ENCODE assay signal across 12 cellular contexts in genomic region chr6:155832596-155832995, GRCh38.
A peak's percentile ranks its signal among the peaks of the same experiment; 100 is the strongest.
DNase-seq lines count a peak whose midpoint lies in the region; ATAC-seq, FAIRE-seq and TF ChIP-seq lines count a peak whose summit lies in the region.
"Had no signal": no experiment of that assay in that cellular context is flagged by ENCODE, and none has a peak within 500 bp of the region (broad histone marks: within the 10 kb centered on the region; RNA-seq: fewer than 3 reads in every experiment).

No MANE protein-coding gene starts in this region.

- CTCF ChIA-PET in IMR-90 (lab: Yijun Ruan, JAX) (interaction anchor here (1.1 kb wide), 1 partner anchor 122 kb away, joined by 3 read pairs; no protein-coding TSS in a partner anchor), K562 (lab: Yijun Ruan, JAX; ENCODE audit: low intra/inter-chr PET ratio) (no interaction called here)

- H3K79me1 ChIP-seq in IMR-90 (ENCODE audit: low read depth in 1 of 2, low read length in 2 of 2): no peaks in the 10 kb centered on the region

- ATAC-seq in IMR-90 (ENCODE audit: low read depth) (peak; percentile 99), K562 (no peak)

- peak; percentile 3 for DNase-seq in DMS79 (lab: John Stamatoyannopoulos, UW)
- peak; percentile 90 for DNase-seq in IMR-90
- DNase-seq in K562 (ENCODE audit: extremely low read depth in 1 of 4, low spot score in 3 of 4): no peak
- peak; percentile 76 for DNase-seq in iris pigment epithelial cell (ENCODE audit: low read depth)
- no peak for DNase-seq in activated naive CD8-positive, alpha-beta T cell treated with anti-CD3 and anti-CD28 coated beads for 36 hours
- no peak for DNase-seq in activated effector memory CD4-positive, alpha-beta T cell treated with Interleukin-2 at 50 U/mL for 16 hours
- no peak for DNase-seq in activated CD8-positive, alpha-beta memory T cell treated with anti-CD3 and anti-CD28 coated beads for 24 hours
- no peak for DNase-seq in osteocyte (ENCODE audit: extremely low spot score, unreplicated experiment)
- DNase-seq: activated effector memory CD4-positive, alpha-beta T cell treated with anti-CD3 and anti-CD28 coated beads, Interleukin-2, amount 50 U/mL, for 16 hours; colonic mucosa; hypothalamus had no signal

- H3K14ac ChIP-seq in IMR-90 (replicated peaks; ENCODE audit: low read depth, low read length): no peak overlapping the region

- H4K20me1 ChIP-seq in IMR-90 (ENCODE audit: insufficient read depth, low read length) (no peaks in the 10 kb centered on the region), K562 (replicated peaks; ENCODE audit: control insufficient read depth, insufficient read depth, low read length) (no peaks in the 10 kb centered on the region)

- no peaks in the 10 kb centered on the region for H3K9me3 ChIP-seq in IMR-90 (ENCODE audit: control insufficient read depth, insufficient read depth, low read length)
- H3K9me3 ChIP-seq in K562 (replicated peaks; ENCODE audit: control insufficient read depth, insufficient read depth, low read depth, low read length): no peaks in the 10 kb centered on the region
- H3K9me3 ChIP-seq: colonic mucosa had no signal

- peak overlapping the region; percentile 7; the same call in 1 of the 2 replicates for H3K27ac ChIP-seq in IMR-90 (ENCODE audit: insufficient read depth, low read length)
- no peak overlapping the region for H3K27ac ChIP-seq in K562 (ENCODE audit: extremely low read depth, low read depth, low read length)
- H3K27ac ChIP-seq: colonic mucosa had no signal

- H3K4me1 Mint-ChIP-seq in activated naive CD8-positive, alpha-beta T cell treated with anti-CD3 and anti-CD28 coated beads for 36 hours: no peaks in the 10 kb centered on the region
- H3K4me1 Mint-ChIP-seq in osteocyte (ENCODE audit: unreplicated experiment): no peaks in the 10 kb centered on the region

- H3K4me1 ChIP-seq in IMR-90 (ENCODE audit: control insufficient read depth, insufficient read depth, low read length) (no peaks in the 10 kb centered on the region; the same call in 1 of the 2 replicates), K562 (replicated peaks in 1 of 2; ENCODE audit: control insufficient read depth in 2 of 2, insufficient read depth in 2 of 2, low read length in 2 of 2) (no peaks in the 10 kb centered on the region)
- H3K4me1 ChIP-seq: colonic mucosa had no signal

- peak; percentile 55 for TF ChIP-seq RAD21 in IMR-90 (IDR thresholded peaks at IDR 0.05; ENCODE audit: low read length)
- no peak for TF ChIP-seq RAD21 in K562 (CRISPR knock-in tag; conservative IDR thresholded peaks at IDR 0.05 in 1 of 2, IDR thresholded peaks at IDR 0.05 in 1 of 2)

- no peaks in the 10 kb centered on the region for H3K27me3 ChIP-seq in IMR-90 (ENCODE audit: control insufficient read depth, insufficient read depth, low read length)
- no peaks in the 10 kb centered on the region for H3K27me3 ChIP-seq in K562 (ENCODE audit: control insufficient read depth in 2 of 2, insufficient read depth in 2 of 2, low read length in 2 of 2)
- H3K27me3 ChIP-seq: colonic mucosa had no signal

- H3K27ac Mint-ChIP-seq in activated naive CD8-positive, alpha-beta T cell treated with anti-CD3 and anti-CD28 coated beads for 36 hours: no peak overlapping the region
- no peak overlapping the region for H3K27ac Mint-ChIP-seq in osteocyte (ENCODE audit: unreplicated experiment)
- H3K27ac Mint-ChIP-seq: type B pancreatic cell had no signal

- no peaks in the 10 kb centered on the region for H3K36me3 Mint-ChIP-seq in activated naive CD8-positive, alpha-beta T cell treated with anti-CD3 and anti-CD28 coated beads for 36 hours
- no peaks in the 10 kb centered on the region for H3K36me3 Mint-ChIP-seq in osteocyte (ENCODE audit: unreplicated experiment)
- H3K36me3 Mint-ChIP-seq: type B pancreatic cell had no signal

- H3K36me3 ChIP-seq in IMR-90 (ENCODE audit: control insufficient read depth, insufficient read depth, low read length): no peaks in the 10 kb centered on the region
- no peaks in the 10 kb centered on the region for H3K36me3 ChIP-seq in K562 (ENCODE audit: control insufficient read depth, insufficient read depth, low read length)
- H3K36me3 ChIP-seq: colonic mucosa had no signal

- H3K79me2 ChIP-seq in K562 (ENCODE audit: control insufficient read depth, insufficient read depth, low read length): no peaks in the 10 kb centered on the region

- H3K4me2 ChIP-seq in IMR-90 (ENCODE audit: low read depth, low read length) (no peak overlapping the region), K562 (ENCODE audit: insufficient read depth, low read length) (no peak overlapping the region)

- H3K9ac ChIP-seq in IMR-90 (ENCODE audit: low read depth, low read length) (no peak overlapping the region), K562 (ENCODE audit: insufficient read depth in 1 of 2, low read depth in 2 of 2, low read length in 2 of 2) (no peak overlapping the region)

- H3K9me3 Mint-ChIP-seq in activated naive CD8-positive, alpha-beta T cell treated with anti-CD3 and anti-CD28 coated beads for 36 hours: no peaks in the 10 kb centered on the region
- no peaks in the 10 kb centered on the region for H3K9me3 Mint-ChIP-seq in osteocyte (ENCODE audit: unreplicated experiment)
- H3K9me3 Mint-ChIP-seq: type B pancreatic cell had no signal

- H2BK5ac ChIP-seq in IMR-90 (ENCODE audit: low read depth, low read length, poor library complexity, severe bottlenecking): peak overlapping the region; percentile 74

- BruUV-seq in IMR-90 (replicated peaks; lab: Mats Ljungman, UMichigan) (no TSS peak), K562 (replicated peaks; lab: Mats Ljungman, UMichigan) (no TSS peak)

- H3K23ac ChIP-seq in IMR-90 (ENCODE audit: low read depth, low read length): no peak overlapping the region

- TF ChIP-seq CTCF in IMR-90 (conservative IDR thresholded peaks at IDR 0.05; ENCODE audit: low read depth, low read length): peak; percentile 40
- TF ChIP-seq CTCF in K562 (IDR thresholded peaks at IDR 0.05 in 2 of 3, conservative IDR thresholded peaks at IDR 0.05 in 1 of 3; ENCODE audit: insufficient read depth in 2 of 3, low read depth in 1 of 3, low read length in 3 of 3): no peak
- no peak for TF ChIP-seq CTCF in osteocyte (IDR thresholded peaks at IDR 0.05)

- TF ChIP-seq EP300 in K562 (IDR thresholded peaks at IDR 0.05; ENCODE audit: low read length): no peak

- H2BK20ac ChIP-seq in IMR-90 (ENCODE audit: low read depth, low read length): peak overlapping the region; percentile 67

- POLR2A ChIA-PET in IMR-90 (lab: Charles Lee; ENCODE audit: unreplicated experiment) (no interaction called here), K562 (lab: Yijun Ruan, JAX) (no interaction called here)

- H3K4me3 Mint-ChIP-seq in activated naive CD8-positive, alpha-beta T cell treated with anti-CD3 and anti-CD28 coated beads for 36 hours: no peak overlapping the region
- no peak overlapping the region for H3K4me3 Mint-ChIP-seq in osteocyte (ENCODE audit: unreplicated experiment)
- H3K4me3 Mint-ChIP-seq: type B pancreatic cell had no signal

- H2AK5ac ChIP-seq in IMR-90 (ENCODE audit: low read depth, low read length): no peak overlapping the region

- no CpG with 5 or more reads among the region's 4 CpGs for WGBS in IMR-90 (ENCODE audit: extremely low coverage in 2 of 2, insufficient read length in 1 of 2), 2 experiments
- 2% methylated on average over 4 of the region's 4 CpGs for WGBS in K562 (ENCODE audit: insufficient coverage, low coverage, missing lambda C conversion rate)

- TF ChIP-seq POLR2A in IMR-90 (IDR thresholded peaks at IDR 0.05; ENCODE audit: low read depth, low read length): no peak
- TF ChIP-seq POLR2A in K562 (conservative IDR thresholded peaks at IDR 0.05): no peak

- H3K18ac ChIP-seq in IMR-90 (ENCODE audit: low read depth, low read length): peak overlapping the region; percentile 5; the same call in 1 of the 2 replicates

- no peaks in the 10 kb centered on the region for H3K27me3 Mint-ChIP-seq in activated naive CD8-positive, alpha-beta T cell treated with anti-CD3 and anti-CD28 coated beads for 36 hours
- no peaks in the 10 kb centered on the region for H3K27me3 Mint-ChIP-seq in osteocyte (ENCODE audit: unreplicated experiment)
- H3K27me3 Mint-ChIP-seq: type B pancreatic cell had no signal

- no peak overlapping the region for H4K8ac ChIP-seq in IMR-90 (ENCODE audit: low read depth in 2 of 2, low read length in 2 of 2)

- no peak overlapping the region for H4K5ac ChIP-seq in IMR-90 (ENCODE audit: low read depth, low read length)

- dilution Hi-C loops in IMR-90 (cut with HindIII; ENCODE audit: low sequenced_read_pairs, unreplicated experiment): no loop called here

- in situ Hi-C loops in IMR-90 (cut with MboI; ENCODE audit: low sequenced_read_pairs): no loop called here
- in situ Hi-C loops in K562 (cut with MboI): no loop called here

- FAIRE-seq in K562 (lab: Jason Lieb, UNC): peak; percentile 15

- no peak overlapping the region for H3K56ac ChIP-seq in IMR-90 (ENCODE audit: extremely low read depth, insufficient read depth, low read length)

- 0 out of 3 replicates have a peak overlapping the region, but pooled peaks have one; percentile 2 for H2BK15ac ChIP-seq in IMR-90 (ENCODE audit: low read depth, low read length)

- intact Hi-C loops in IMR-90 (cut with micrococcal nuclease): loop anchor here (5.0 kb wide), 1 partner anchor 945 kb away; the partner anchor contains the start of gene ARID1B
- intact Hi-C loops in K562 (cut with micrococcal nuclease): no loop called here

- H3K4me3 ChIP-seq in IMR-90 (ENCODE audit: insufficient read depth, low read depth, low read length) (no peak overlapping the region), K562 (no peak overlapping the region)
- H3K4me3 ChIP-seq: colonic mucosa had no signal

- H2AFZ ChIP-seq in IMR-90 (replicated peaks; ENCODE audit: low read length, poor library complexity) (no peak overlapping the region), K562 (ENCODE audit: low read depth, low read length) (no peak overlapping the region)

- H2AK9ac ChIP-seq in IMR-90 (replicated peaks; ENCODE audit: low read depth, low read length, poor library complexity): no peak overlapping the region

- no peak overlapping the region; the same call in 1 of the 2 replicates for H3K4ac ChIP-seq in IMR-90 (ENCODE audit: low read depth, low read length)

- H3K9me1 ChIP-seq in IMR-90 (ENCODE audit: insufficient read depth, low read length) (no peaks in the 10 kb centered on the region), K562 (ENCODE audit: control insufficient read depth, insufficient read depth, low read length) (no peaks in the 10 kb centered on the region)

- H4K91ac ChIP-seq in IMR-90 (ENCODE audit: insufficient read depth, low read depth, low read length): no peak overlapping the region

- peak overlapping the region; percentile 54 for H2BK120ac ChIP-seq in IMR-90 (ENCODE audit: low read depth, low read length)

TF ChIP-seq in IMR-90, 13 proteins besides CTCF, POLR2A, EP300 and RAD21:
- TF ChIP-seq CEBPB (IDR thresholded peaks at IDR 0.05; ENCODE audit: low read depth, low read length) (no peak), SMC3 (IDR thresholded peaks at IDR 0.05; ENCODE audit: low read depth, low read length) (peak; percentile 34; the same call in 1 of the 2 replicates), FOS (IDR thresholded peaks at IDR 0.05; ENCODE audit: low read depth, low read length) (peak; percentile 48; the same call in 1 of the 2 replicates)
TF ChIP-seq in IMR-90: peak in this region for 2.

TF ChIP-seq in K562, 482 proteins besides CTCF, POLR2A, EP300 and RAD21 (continues in another document):
- no peak for TF ChIP-seq TEAD4 (IDR thresholded peaks at IDR 0.05; ENCODE audit: low read length)
- no peak for TF ChIP-seq TEAD4 (CRISPR knock-in tag; IDR thresholded peaks at IDR 0.05; ENCODE audit: borderline replicate concordance)

Comparison
In these comparisons a context has a peak if more than half of its experiments do, and no peak if none do; other contexts are left out.
1. DNase-seq: peak in DMS79 (single experiment), IMR-90 (single experiment) and iris pigment epithelial cell (single experiment); none in K562 (0 of 4), activated naive CD8-positive, alpha-beta T cell treated with anti-CD3 and anti-CD28 coated beads for 36 hours (single experiment), activated effector memory CD4-positive, alpha-beta T cell treated with Interleukin-2 at 50 U/mL for 16 hours (single experiment), activated CD8-positive, alpha-beta memory T cell treated with anti-CD3 and anti-CD28 coated beads for 24 hours (single experiment) and osteocyte (single experiment).